Comparison of ENCODE assay signal across 1 cellular context in the genomic region with DNA sequence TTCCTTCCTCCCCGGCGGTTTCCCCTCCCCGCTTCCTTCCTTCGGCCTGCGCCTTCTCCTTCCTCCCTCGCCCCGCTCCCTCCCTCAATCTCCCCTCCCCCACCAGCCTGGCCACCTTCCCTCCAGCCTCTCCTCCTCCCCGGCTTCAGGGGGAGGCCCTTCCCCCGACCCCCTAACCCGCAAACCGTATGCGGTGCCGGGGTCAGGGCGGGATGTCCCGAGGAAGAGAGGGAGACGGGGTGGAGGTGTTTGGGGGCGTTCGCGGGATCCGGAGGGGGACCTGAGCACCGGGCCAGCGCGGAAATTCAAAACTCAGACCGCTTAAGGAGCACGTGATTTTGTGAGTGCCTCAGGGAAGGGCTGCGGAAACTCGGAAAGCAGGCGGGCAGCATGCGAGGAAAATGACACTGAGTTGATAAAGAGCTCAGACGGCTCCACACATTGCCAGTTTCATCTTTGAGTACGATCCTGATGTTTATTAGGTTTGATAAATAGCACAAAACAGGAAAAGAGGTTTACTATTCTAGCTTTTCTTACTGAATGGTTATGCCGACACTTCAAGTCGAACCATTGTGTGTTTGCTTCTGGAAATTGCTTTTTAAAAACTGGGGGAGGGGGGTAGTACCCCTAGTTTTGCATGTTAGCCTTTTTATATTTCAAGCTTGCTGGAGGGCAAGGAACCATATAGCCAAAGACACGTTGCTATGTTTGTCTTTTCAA.
TF ChIP-seq lines count a peak whose summit lies in the region.

No MANE protein-coding gene starts in this region.

TF ChIP-seq in K562, 482 proteins besides CTCF, POLR2A, EP300 and RAD21 (continued from another document and continues in another):
- TF ChIP-seq ZNF395 (CRISPR knock-in tag; IDR thresholded peaks at IDR 0.05), result peak; percentile 41; the same call in 1 of the 2 replicates
- no peak for TF ChIP-seq THRB (CRISPR knock-in tag; conservative IDR thresholded peaks at IDR 0.05)
- no peak for TF ChIP-seq PTBP1 (IDR thresholded peaks at IDR 0.05; ENCODE audit: low read depth, low read length)
- TF ChIP-seq ZNF311 (CRISPR knock-in tag; IDR thresholded peaks at IDR 0.05), result no peak
- TF ChIP-seq ARID3A (IDR thresholded peaks at IDR 0.05; ENCODE audit: borderline replicate concordance, low read depth, low read length), result no peak
- TF ChIP-seq, protein P1, sequence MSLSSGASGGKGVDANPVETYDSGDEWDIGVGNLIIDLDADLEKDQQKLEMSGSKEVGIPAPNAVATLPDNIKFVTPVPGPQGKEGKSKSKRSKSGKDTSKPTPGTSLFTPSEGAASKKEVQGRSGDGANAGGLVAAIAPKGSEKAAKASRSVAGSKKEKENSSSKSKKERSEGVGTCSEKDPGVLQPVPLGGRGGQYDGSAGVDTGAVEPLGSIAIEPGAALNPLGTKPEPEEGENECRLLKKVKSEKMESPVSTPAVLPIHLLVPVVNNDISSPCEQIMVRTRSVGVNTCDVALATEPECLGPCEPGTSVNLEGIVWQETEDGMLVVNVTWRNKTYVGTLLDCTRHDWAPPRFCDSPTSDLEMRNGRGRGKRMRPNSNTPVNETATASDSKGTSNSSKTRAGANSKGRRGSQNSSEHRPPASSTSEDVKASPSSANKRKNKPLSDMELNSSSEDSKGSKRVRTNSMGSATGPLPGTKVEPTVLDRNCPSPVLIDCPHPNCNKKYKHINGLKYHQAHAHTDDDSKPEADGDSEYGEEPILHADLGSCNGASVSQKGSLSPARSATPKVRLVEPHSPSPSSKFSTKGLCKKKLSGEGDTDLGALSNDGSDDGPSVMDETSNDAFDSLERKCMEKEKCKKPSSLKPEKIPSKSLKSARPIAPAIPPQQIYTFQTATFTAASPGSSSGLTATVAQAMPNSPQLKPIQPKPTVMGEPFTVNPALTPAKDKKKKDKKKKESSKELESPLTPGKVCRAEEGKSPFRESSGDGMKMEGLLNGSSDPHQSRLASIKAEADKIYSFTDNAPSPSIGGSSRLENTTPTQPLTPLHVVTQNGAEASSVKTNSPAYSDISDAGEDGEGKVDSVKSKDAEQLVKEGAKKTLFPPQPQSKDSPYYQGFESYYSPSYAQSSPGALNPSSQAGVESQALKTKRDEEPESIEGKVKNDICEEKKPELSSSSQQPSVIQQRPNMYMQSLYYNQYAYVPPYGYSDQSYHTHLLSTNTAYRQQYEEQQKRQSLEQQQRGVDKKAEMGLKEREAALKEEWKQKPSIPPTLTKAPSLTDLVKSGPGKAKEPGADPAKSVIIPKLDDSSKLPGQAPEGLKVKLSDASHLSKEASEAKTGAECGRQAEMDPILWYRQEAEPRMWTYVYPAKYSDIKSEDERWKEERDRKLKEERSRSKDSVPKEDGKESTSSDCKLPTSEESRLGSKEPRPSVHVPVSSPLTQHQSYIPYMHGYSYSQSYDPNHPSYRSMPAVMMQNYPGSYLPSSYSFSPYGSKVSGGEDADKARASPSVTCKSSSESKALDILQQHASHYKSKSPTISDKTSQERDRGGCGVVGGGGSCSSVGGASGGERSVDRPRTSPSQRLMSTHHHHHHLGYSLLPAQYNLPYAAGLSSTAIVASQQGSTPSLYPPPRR (CRISPR knock-in tag; IDR thresholded peaks at IDR 0.05; ENCODE audit: borderline replicate concordance), result no peak
- 0 out of 2 replicates have a peak, but pooled peaks have one; percentile 30 for TF ChIP-seq SP1 (CRISPR knock-in tag; IDR thresholded peaks at IDR 0.05)
- TF ChIP-seq SPI1 (IDR thresholded peaks at IDR 0.05; ENCODE audit: borderline replicate concordance, low read depth, low read length), result no peak
- TF ChIP-seq, protein P2, sequence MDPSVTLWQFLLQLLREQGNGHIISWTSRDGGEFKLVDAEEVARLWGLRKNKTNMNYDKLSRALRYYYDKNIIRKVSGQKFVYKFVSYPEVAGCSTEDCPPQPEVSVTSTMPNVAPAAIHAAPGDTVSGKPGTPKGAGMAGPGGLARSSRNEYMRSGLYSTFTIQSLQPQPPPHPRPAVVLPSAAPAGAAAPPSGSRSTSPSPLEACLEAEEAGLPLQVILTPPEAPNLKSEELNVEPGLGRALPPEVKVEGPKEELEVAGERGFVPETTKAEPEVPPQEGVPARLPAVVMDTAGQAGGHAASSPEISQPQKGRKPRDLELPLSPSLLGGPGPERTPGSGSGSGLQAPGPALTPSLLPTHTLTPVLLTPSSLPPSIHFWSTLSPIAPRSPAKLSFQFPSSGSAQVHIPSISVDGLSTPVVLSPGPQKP (CRISPR knock-in tag; IDR thresholded peaks at IDR 0.05), result no peak
- TF ChIP-seq MAFG (tag; conservative IDR thresholded peaks at IDR 0.05), result no peak
- no peak for TF ChIP-seq ZNF23 (CRISPR knock-in tag; IDR thresholded peaks at IDR 0.05)
- TF ChIP-seq RAD51 (IDR thresholded peaks at IDR 0.05; ENCODE audit: borderline replicate concordance, low read depth), result peak; percentile 85
- TF ChIP-seq, protein P3, sequence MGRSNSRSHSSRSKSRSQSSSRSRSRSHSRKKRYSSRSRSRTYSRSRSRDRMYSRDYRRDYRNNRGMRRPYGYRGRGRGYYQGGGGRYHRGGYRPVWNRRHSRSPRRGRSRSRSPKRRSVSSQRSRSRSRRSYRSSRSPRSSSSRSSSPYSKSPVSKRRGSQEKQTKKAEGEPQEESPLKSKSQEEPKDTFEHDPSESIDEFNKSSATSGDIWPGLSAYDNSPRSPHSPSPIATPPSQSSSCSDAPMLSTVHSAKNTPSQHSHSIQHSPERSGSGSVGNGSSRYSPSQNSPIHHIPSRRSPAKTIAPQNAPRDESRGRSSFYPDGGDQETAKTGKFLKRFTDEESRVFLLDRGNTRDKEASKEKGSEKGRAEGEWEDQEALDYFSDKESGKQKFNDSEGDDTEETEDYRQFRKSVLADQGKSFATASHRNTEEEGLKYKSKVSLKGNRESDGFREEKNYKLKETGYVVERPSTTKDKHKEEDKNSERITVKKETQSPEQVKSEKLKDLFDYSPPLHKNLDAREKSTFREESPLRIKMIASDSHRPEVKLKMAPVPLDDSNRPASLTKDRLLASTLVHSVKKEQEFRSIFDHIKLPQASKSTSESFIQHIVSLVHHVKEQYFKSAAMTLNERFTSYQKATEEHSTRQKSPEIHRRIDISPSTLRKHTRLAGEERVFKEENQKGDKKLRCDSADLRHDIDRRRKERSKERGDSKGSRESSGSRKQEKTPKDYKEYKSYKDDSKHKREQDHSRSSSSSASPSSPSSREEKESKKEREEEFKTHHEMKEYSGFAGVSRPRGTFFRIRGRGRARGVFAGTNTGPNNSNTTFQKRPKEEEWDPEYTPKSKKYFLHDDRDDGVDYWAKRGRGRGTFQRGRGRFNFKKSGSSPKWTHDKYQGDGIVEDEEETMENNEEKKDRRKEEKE (IDR thresholded peaks at IDR 0.05; ENCODE audit: borderline replicate concordance in 1 of 2, control insufficient read depth in 1 of 2, low read depth in 2 of 2, low read length in 1 of 2), result no peak
- TF ChIP-seq MYBL2 (IDR thresholded peaks at IDR 0.05; ENCODE audit: low read depth), result peak; percentile 86
- TF ChIP-seq MYBL2 (CRISPR knock-in tag; IDR thresholded peaks at IDR 0.05; ENCODE audit: borderline replicate concordance), result no peak
- TF ChIP-seq CEBPG (CRISPR knock-in tag; IDR thresholded peaks at IDR 0.05), result no peak
- no peak for TF ChIP-seq CEBPG (tag; conservative IDR thresholded peaks at IDR 0.05 in 1 of 2, IDR thresholded peaks at IDR 0.05 in 1 of 2)
- no peak for TF ChIP-seq ZNF121 (CRISPR knock-in tag; conservative IDR thresholded peaks at IDR 0.05)
- no peak for TF ChIP-seq KLF1 (tag; IDR thresholded peaks at IDR 0.05)
- 0 out of 2 replicates have a peak, but pooled peaks have one; percentile 47 for TF ChIP-seq LCOR (CRISPR knock-in tag; IDR thresholded peaks at IDR 0.05)
- no peak for TF ChIP-seq ATF7 (IDR thresholded peaks at IDR 0.05)
- TF ChIP-seq, protein P4, sequence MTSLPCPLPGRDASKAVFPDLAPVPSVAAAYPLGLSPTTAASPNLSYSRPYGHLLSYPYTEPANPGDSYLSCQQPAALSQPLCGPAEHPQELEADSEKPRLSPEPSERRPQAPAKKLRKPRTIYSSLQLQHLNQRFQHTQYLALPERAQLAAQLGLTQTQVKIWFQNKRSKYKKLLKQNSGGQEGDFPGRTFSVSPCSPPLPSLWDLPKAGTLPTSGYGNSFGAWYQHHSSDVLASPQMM (CRISPR knock-in tag; IDR thresholded peaks at IDR 0.05), result no peak
- peak; percentile 11; the same call in 1 of the 2 replicates for TF ChIP-seq CBFA2T3 (IDR thresholded peaks at IDR 0.05)
- no peak for TF ChIP-seq RNF219 (CRISPR knock-in tag; IDR thresholded peaks at IDR 0.05)
- no peak for TF ChIP-seq ZNF133 (CRISPR knock-in tag; IDR thresholded peaks at IDR 0.05)
- TF ChIP-seq E2F5 (CRISPR knock-in tag; IDR thresholded peaks at IDR 0.05), result no peak
- TF ChIP-seq ELK3 (CRISPR knock-in tag; IDR thresholded peaks at IDR 0.05), result no peak
- no peak for TF ChIP-seq ZNF707 (CRISPR knock-in tag; conservative IDR thresholded peaks at IDR 0.05)
- peak; percentile 57 for TF ChIP-seq PCBP1 (IDR thresholded peaks at IDR 0.05; ENCODE audit: low read depth, low read length, poor library complexity, severe bottlenecking)
